In the genomic region with DNA sequence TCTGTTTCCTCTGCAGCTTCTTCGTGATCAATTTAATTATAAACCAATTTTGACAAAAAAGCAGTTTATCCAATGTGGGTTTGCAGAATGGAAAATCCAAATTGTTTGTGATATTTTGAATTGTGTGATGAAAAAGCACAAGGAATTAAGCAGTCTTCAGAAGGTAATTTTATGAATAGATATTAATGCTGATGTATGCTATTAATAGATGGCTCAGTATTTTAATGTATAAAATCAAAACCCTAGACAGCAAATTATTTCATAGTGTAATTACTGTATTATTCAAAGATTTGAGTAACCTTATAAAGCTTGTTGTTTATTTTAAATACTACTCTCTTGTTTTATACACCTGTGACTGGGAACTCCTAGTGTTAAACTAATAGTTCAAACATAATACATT, we compare ENCODE assay signal across 2 cellular contexts.
A peak's percentile ranks its signal among the peaks of the same experiment; 100 is the strongest.
TF ChIP-seq lines count a peak whose summit lies in the region.

No MANE protein-coding gene starts in this region.

TF ChIP-seq in A549, 52 proteins besides CTCF, POLR2A, EP300 and RAD21:
- TF ChIP-seq MAFK (IDR thresholded peaks at IDR 0.05; ENCODE audit: partially characterized antibody) (peak; percentile 43), NFE2L2 (conservative IDR thresholded peaks at IDR 0.05; ENCODE audit: low read length) (no peak), ESRRA (IDR thresholded peaks at IDR 0.05; ENCODE audit: borderline replicate concordance, low read length) (no peak), HOXA7 (CRISPR knock-in tag; IDR thresholded peaks at IDR 0.05) (no peak), CEBPB (IDR thresholded peaks at IDR 0.05) (no peak)
TF ChIP-seq in A549: peak in this region for 1.

TF ChIP-seq in IMR-90, 13 proteins besides CTCF, POLR2A, EP300 and RAD21:
- TF ChIP-seq, protein P1, sequence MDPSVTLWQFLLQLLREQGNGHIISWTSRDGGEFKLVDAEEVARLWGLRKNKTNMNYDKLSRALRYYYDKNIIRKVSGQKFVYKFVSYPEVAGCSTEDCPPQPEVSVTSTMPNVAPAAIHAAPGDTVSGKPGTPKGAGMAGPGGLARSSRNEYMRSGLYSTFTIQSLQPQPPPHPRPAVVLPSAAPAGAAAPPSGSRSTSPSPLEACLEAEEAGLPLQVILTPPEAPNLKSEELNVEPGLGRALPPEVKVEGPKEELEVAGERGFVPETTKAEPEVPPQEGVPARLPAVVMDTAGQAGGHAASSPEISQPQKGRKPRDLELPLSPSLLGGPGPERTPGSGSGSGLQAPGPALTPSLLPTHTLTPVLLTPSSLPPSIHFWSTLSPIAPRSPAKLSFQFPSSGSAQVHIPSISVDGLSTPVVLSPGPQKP (IDR thresholded peaks at IDR 0.05; ENCODE audit: borderline replicate concordance, low read depth, low read length) = no peak
- TF ChIP-seq MXI1 (IDR thresholded peaks at IDR 0.05; ENCODE audit: borderline replicate concordance, low read depth, low read length) (no peak), MAFK (IDR thresholded peaks at IDR 0.05; ENCODE audit: low read depth, low read length) (peak; percentile 57), SMC3 (IDR thresholded peaks at IDR 0.05; ENCODE audit: low read depth, low read length) (no peak), CHD1 (IDR thresholded peaks at IDR 0.05; ENCODE audit: low read depth, low read length) (no peak), RFX5 (IDR thresholded peaks at IDR 0.05; ENCODE audit: low read depth, low read length) (no peak)
TF ChIP-seq in IMR-90: peak in this region for 1.
